ENCODE assay signal across 1 cellular context in genomic region chr4:145731026-145731425, GRCh38.
TF ChIP-seq lines count a peak whose summit lies in the region.

No MANE protein-coding gene starts in this region.

TF ChIP-seq in HepG2, 621 proteins besides CTCF, POLR2A, EP300 and RAD21 (continued from another document and continues in another):
- no peak for TF ChIP-seq FOSL1 (CRISPR knock-in tag; IDR thresholded peaks at IDR 0.05; ENCODE audit: borderline replicate concordance)
- TF ChIP-seq, protein P1, sequence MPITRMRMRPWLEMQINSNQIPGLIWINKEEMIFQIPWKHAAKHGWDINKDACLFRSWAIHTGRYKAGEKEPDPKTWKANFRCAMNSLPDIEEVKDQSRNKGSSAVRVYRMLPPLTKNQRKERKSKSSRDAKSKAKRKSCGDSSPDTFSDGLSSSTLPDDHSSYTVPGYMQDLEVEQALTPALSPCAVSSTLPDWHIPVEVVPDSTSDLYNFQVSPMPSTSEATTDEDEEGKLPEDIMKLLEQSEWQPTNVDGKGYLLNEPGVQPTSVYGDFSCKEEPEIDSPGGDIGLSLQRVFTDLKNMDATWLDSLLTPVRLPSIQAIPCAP (CRISPR knock-in tag; IDR thresholded peaks at IDR 0.05; ENCODE audit: low read depth) = no peak
- TF ChIP-seq ZNF558 (CRISPR knock-in tag; IDR thresholded peaks at IDR 0.05; ENCODE audit: borderline replicate concordance) = no peak
- TF ChIP-seq SOX6 (IDR thresholded peaks at IDR 0.05) = no peak
- 0 out of 2 replicates have a peak, but pooled peaks have one; percentile 21 for TF ChIP-seq SOX6 (CRISPR knock-in tag; IDR thresholded peaks at IDR 0.05)
- TF ChIP-seq ELF3 (CRISPR knock-in tag; IDR thresholded peaks at IDR 0.05) = peak; percentile 38; the same call in 1 of the 2 replicates
- no peak for TF ChIP-seq ZFAT (CRISPR knock-in tag; conservative IDR thresholded peaks at IDR 0.05)
- no peak for TF ChIP-seq KLF16 (CRISPR knock-in tag; IDR thresholded peaks at IDR 0.05)
- no peak for TF ChIP-seq IKZF5 (CRISPR knock-in tag; IDR thresholded peaks at IDR 0.05)
- no peak for TF ChIP-seq RBM39 (IDR thresholded peaks at IDR 0.05; ENCODE audit: low read depth, low read length, poor library complexity, severe bottlenecking)
- no peak for TF ChIP-seq MNT (IDR thresholded peaks at IDR 0.05)
- peak; percentile 29; the same call in 1 of the 2 replicates for TF ChIP-seq GATAD2A (CRISPR knock-in tag; IDR thresholded peaks at IDR 0.05)
- TF ChIP-seq, protein P2, sequence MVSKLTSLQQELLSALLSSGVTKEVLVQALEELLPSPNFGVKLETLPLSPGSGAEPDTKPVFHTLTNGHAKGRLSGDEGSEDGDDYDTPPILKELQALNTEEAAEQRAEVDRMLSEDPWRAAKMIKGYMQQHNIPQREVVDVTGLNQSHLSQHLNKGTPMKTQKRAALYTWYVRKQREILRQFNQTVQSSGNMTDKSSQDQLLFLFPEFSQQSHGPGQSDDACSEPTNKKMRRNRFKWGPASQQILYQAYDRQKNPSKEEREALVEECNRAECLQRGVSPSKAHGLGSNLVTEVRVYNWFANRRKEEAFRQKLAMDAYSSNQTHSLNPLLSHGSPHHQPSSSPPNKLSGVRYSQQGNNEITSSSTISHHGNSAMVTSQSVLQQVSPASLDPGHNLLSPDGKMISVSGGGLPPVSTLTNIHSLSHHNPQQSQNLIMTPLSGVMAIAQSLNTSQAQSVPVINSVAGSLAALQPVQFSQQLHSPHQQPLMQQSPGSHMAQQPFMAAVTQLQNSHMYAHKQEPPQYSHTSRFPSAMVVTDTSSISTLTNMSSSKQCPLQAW (CRISPR knock-in tag; IDR thresholded peaks at IDR 0.05) = peak; percentile 49; the same call in 1 of the 2 replicates
- TF ChIP-seq PLRG1 (conservative IDR thresholded peaks at IDR 0.05) = no peak
- TF ChIP-seq MYNN (CRISPR knock-in tag; IDR thresholded peaks at IDR 0.05; ENCODE audit: low read depth) = no peak
- TF ChIP-seq ZNF530 (CRISPR knock-in tag; IDR thresholded peaks at IDR 0.05; ENCODE audit: low read depth) = no peak
- TF ChIP-seq HNRNPLL (IDR thresholded peaks at IDR 0.05; ENCODE audit: low read depth, low read length, poor library complexity, severe bottlenecking) = no peak
- TF ChIP-seq FOXP1 (IDR thresholded peaks at IDR 0.05) = no peak
- TF ChIP-seq FOXP1 (CRISPR knock-in tag; IDR thresholded peaks at IDR 0.05) = 0 out of 2 replicates have a peak, but pooled peaks have one; percentile 19
- TF ChIP-seq ZBTB1 (CRISPR knock-in tag; IDR thresholded peaks at IDR 0.05; ENCODE audit: borderline replicate concordance) = no peak
- no peak for TF ChIP-seq SMAD1 (CRISPR knock-in tag; IDR thresholded peaks at IDR 0.05; ENCODE audit: borderline replicate concordance, low read depth)
- TF ChIP-seq, protein P3, sequence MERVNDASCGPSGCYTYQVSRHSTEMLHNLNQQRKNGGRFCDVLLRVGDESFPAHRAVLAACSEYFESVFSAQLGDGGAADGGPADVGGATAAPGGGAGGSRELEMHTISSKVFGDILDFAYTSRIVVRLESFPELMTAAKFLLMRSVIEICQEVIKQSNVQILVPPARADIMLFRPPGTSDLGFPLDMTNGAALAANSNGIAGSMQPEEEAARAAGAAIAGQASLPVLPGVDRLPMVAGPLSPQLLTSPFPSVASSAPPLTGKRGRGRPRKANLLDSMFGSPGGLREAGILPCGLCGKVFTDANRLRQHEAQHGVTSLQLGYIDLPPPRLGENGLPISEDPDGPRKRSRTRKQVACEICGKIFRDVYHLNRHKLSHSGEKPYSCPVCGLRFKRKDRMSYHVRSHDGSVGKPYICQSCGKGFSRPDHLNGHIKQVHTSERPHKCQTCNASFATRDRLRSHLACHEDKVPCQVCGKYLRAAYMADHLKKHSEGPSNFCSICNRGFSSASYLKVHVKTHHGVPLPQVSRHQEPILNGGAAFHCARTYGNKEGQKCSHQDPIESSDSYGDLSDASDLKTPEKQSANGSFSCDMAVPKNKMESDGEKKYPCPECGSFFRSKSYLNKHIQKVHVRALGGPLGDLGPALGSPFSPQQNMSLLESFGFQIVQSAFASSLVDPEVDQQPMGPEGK (CRISPR knock-in tag; IDR thresholded peaks at IDR 0.05) = 0 out of 2 replicates have a peak, but pooled peaks have one; percentile 16
- no peak for TF ChIP-seq ZC3H4 (CRISPR knock-in tag; IDR thresholded peaks at IDR 0.05; ENCODE audit: borderline replicate concordance)
- TF ChIP-seq ARID5B (CRISPR knock-in tag; IDR thresholded peaks at IDR 0.05) = peak; percentile 67
- peak; percentile 84 for TF ChIP-seq TFAP4 (IDR thresholded peaks at IDR 0.05; ENCODE audit: borderline replicate concordance, low read depth)
- TF ChIP-seq NCOA5 (CRISPR knock-in tag; IDR thresholded peaks at IDR 0.05) = no peak
- 0 out of 2 replicates have a peak, but pooled peaks have one; percentile 52 for TF ChIP-seq ZNF317 (CRISPR knock-in tag; IDR thresholded peaks at IDR 0.05)
- no peak for TF ChIP-seq ZFP36L1 (CRISPR knock-in tag; IDR thresholded peaks at IDR 0.05)
- TF ChIP-seq U2AF1 (optimal IDR thresholded peaks at IDR 0.05; ENCODE audit: low read depth, low read length) = no peak
- peak; percentile 99 for TF ChIP-seq BCL6 (CRISPR knock-in tag; IDR thresholded peaks at IDR 0.05)
- TF ChIP-seq SOX5 (CRISPR knock-in tag; IDR thresholded peaks at IDR 0.05; ENCODE audit: borderline replicate concordance) = peak; percentile 18; the same call in 1 of the 2 replicates
- TF ChIP-seq RXRB (CRISPR knock-in tag; IDR thresholded peaks at IDR 0.05; ENCODE audit: borderline replicate concordance) = peak; percentile 13; the same call in 1 of the 2 replicates
- no peak for TF ChIP-seq ISX (CRISPR knock-in tag; conservative IDR thresholded peaks at IDR 0.05)
- TF ChIP-seq KLF12 (CRISPR knock-in tag; IDR thresholded peaks at IDR 0.05; ENCODE audit: borderline replicate concordance) = no peak
- TF ChIP-seq CHD4 (IDR thresholded peaks at IDR 0.05; ENCODE audit: borderline replicate concordance, low read length) = no peak
- no peak for TF ChIP-seq RNF219 (CRISPR knock-in tag; IDR thresholded peaks at IDR 0.05)
- peak; percentile 40 for TF ChIP-seq FOXA3 (CRISPR knock-in tag; IDR thresholded peaks at IDR 0.05)
- no peak for TF ChIP-seq PRDM15 (CRISPR knock-in tag; IDR thresholded peaks at IDR 0.05)
- 0 out of 2 replicates have a peak, but pooled peaks have one; percentile 33 for TF ChIP-seq KAT8 (CRISPR knock-in tag; IDR thresholded peaks at IDR 0.05)
- TF ChIP-seq, protein P4, sequence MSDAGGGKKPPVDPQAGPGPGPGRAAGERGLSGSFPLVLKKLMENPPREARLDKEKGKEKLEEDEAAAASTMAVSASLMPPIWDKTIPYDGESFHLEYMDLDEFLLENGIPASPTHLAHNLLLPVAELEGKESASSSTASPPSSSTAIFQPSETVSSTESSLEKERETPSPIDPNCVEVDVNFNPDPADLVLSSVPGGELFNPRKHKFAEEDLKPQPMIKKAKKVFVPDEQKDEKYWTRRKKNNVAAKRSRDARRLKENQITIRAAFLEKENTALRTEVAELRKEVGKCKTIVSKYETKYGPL (CRISPR knock-in tag; IDR thresholded peaks at IDR 0.05) = no peak
- no peak for TF ChIP-seq NR2F6 (IDR thresholded peaks at IDR 0.05)
- TF ChIP-seq NR2F6 (CRISPR knock-in tag; IDR thresholded peaks at IDR 0.05) = 0 out of 2 replicates have a peak, but pooled peaks have one; percentile 10
- no peak for TF ChIP-seq HDAC1 (CRISPR knock-in tag; IDR thresholded peaks at IDR 0.05)
- no peak for TF ChIP-seq ZFYVE20 (CRISPR knock-in tag; IDR thresholded peaks at IDR 0.05; ENCODE audit: borderline replicate concordance, low read depth)
- 0 out of 2 replicates have a peak, but pooled peaks have one; percentile 37 for TF ChIP-seq HNRNPUL1 (IDR thresholded peaks at IDR 0.05; ENCODE audit: low read depth, low read length)
- TF ChIP-seq, protein P5, sequence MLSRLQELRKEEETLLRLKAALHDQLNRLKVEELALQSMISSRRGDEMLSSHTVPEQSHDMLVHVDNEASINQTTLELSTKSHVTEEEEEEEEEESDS (CRISPR knock-in tag; IDR thresholded peaks at IDR 0.05; ENCODE audit: borderline replicate concordance) = no peak
